ENCODE assay signal across 35 cellular contexts in the genomic region with DNA sequence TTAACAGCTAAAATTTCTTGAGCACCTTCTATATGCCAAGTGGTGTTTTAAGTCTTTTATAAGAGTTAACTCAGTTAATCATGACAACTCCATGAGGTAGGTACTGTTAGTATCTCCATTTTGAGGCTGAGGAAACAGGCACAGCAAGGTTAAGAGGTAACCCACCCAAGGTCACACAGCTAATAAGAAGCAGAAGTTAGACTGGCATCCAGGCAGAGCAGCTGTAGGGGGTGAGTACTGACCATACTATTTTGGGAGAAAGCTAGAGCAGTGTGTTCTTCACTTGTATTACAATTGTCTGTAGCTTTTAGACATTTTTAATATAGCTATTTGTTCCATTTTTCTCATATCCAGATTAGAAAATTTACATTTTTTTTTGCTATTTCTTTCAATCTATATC. TPM values are rescaled to one million over a fixed set of nuclear protein-coding genes. Genes with fewer than 3 reads are reported as not detected.
DNase-seq lines count a peak whose midpoint lies in the region; ATAC-seq and FAIRE-seq lines count a peak whose summit lies in the region.
"Had no signal": no experiment of that assay in that cellular context is flagged by ENCODE, and none has a peak within 500 bp of the region (broad histone marks: within the 10 kb centered on the region; RNA-seq: fewer than 3 reads in every experiment).

No MANE protein-coding gene starts in this region.

- no peak for ATAC-seq in CD4-positive, CD25-positive, alpha-beta regulatory T cell (ENCODE audit: low read depth in 2 of 2)
- peak; percentile 40 to 62 for ATAC-seq in naive B cell (ENCODE audit: low read depth in 2 of 2)
- ATAC-seq in Right ventricle myocardium inferior: no peak
- no peak for ATAC-seq in GM19351 (IDR thresholded peaks at IDR 0.05; ENCODE audit: unreplicated experiment)
- no peak for ATAC-seq in GM21515 (IDR thresholded peaks at IDR 0.05; ENCODE audit: unreplicated experiment)

- FAIRE-seq in GM19239 (lab: Jason Lieb, UNC): peak; percentile 11
- FAIRE-seq: GM18507, HTR-8/SVneo, TTC549 had no signal

- H3K27ac Mint-ChIP-seq in CD4-positive, CD25-positive, alpha-beta regulatory T cell: peak overlapping the region in 2 of 3 donors; percentile 32 to 98
- peak overlapping the region in 3 of 6 donors; percentile 70 to 95 (median 90) for H3K27ac Mint-ChIP-seq in naive B cell

- no peaks in the 10 kb centered on the region for H3K36me3 Mint-ChIP-seq in CD4-positive, CD25-positive, alpha-beta regulatory T cell
- H3K36me3 Mint-ChIP-seq in naive B cell: peaks cover 0 to 15% of the 10 kb centered on the region in 2 donors
- H3K36me3 Mint-ChIP-seq: type B pancreatic cell had no signal

- no peak overlapping the region for H3K27ac ChIP-seq in CD4-positive, CD25-positive, alpha-beta regulatory T cell (ENCODE audit: insufficient read depth, low read length, poor library complexity, severe bottlenecking)
- H3K27ac ChIP-seq in SK-N-MC: peak overlapping the region; percentile 84; the same call in 1 of the 2 replicates
- H3K27ac ChIP-seq: epithelial cell of prostate, left ventricle myocardium inferior, ovary had no signal

- peak overlapping the region; percentile 62 for H3K4me3 ChIP-seq in CD4-positive, CD25-positive, alpha-beta regulatory T cell (ENCODE audit: low read depth, low read length)
- H3K4me3 ChIP-seq in SK-N-MC: no peak overlapping the region
- H3K4me3 ChIP-seq: left ventricle myocardium inferior, ovary, Peyer's patch, skin epidermis had no signal

- no peaks in the 10 kb centered on the region for H3K36me3 ChIP-seq in CD4-positive, CD25-positive, alpha-beta regulatory T cell (ENCODE audit: control insufficient read depth, insufficient read depth, low read length)
- H3K36me3 ChIP-seq in SK-N-MC (ENCODE audit: insufficient read depth, low read length): no peaks in the 10 kb centered on the region; the same call in 1 of the 2 replicates
- H3K36me3 ChIP-seq: left ventricle myocardium inferior, ovary, Peyer's patch had no signal

- intact Hi-C loops in Right ventricle myocardium inferior (cut with DNase I): no loop called here

- H3K27me3 ChIP-seq in CD4-positive, CD25-positive, alpha-beta regulatory T cell (ENCODE audit: control insufficient read depth, insufficient read depth, low read length): no peaks in the 10 kb centered on the region
- H3K27me3 ChIP-seq: ovary, Peyer's patch had no signal

- H3K27me3 Mint-ChIP-seq in CD4-positive, CD25-positive, alpha-beta regulatory T cell: no peaks in the 10 kb centered on the region
- H3K27me3 Mint-ChIP-seq in naive B cell: no peaks in the 10 kb centered on the region
- H3K27me3 Mint-ChIP-seq: activated T-cell treated with anti-CD3 and anti-CD28 coated beads, Interleukin-2, amount 50 U/mL, for 24 hours; type B pancreatic cell had no signal

- H3K9me3 Mint-ChIP-seq in CD4-positive, CD25-positive, alpha-beta regulatory T cell: peaks cover 0 to 4% (median 0%) of the 10 kb centered on the region in 7 donors
- peaks cover 0 to 12% (median 0%) of the 10 kb centered on the region in 7 donors for H3K9me3 Mint-ChIP-seq in naive B cell
- H3K9me3 Mint-ChIP-seq: type B pancreatic cell had no signal

- no peak overlapping the region for H3K9ac ChIP-seq in SK-N-MC (ENCODE audit: insufficient read length)

- H3K4me1 ChIP-seq in CD4-positive, CD25-positive, alpha-beta regulatory T cell (ENCODE audit: control insufficient read depth, insufficient read depth, low read length, poor library complexity, severe bottlenecking): peaks cover 32% of the 10 kb centered on the region
- H3K4me1 ChIP-seq: left ventricle myocardium inferior, Peyer's patch had no signal

- peaks cover 42 to 72% (median 60%) of the 10 kb centered on the region in 4 donors for H3K4me1 Mint-ChIP-seq in CD4-positive, CD25-positive, alpha-beta regulatory T cell
- peaks cover 66 to 90% (median 76%) of the 10 kb centered on the region in 3 donors for H3K4me1 Mint-ChIP-seq in naive B cell

- no peak overlapping the region for H3K4me3 Mint-ChIP-seq in CD4-positive, CD25-positive, alpha-beta regulatory T cell
- H3K4me3 Mint-ChIP-seq in naive B cell: peak overlapping the region in 2 of 8 donors; percentile 54 to 67

- H3K9me3 ChIP-seq in CD4-positive, CD25-positive, alpha-beta regulatory T cell (ENCODE audit: control insufficient read depth in 2 of 2, low read length in 2 of 2): no peaks in the 10 kb centered on the region
- H3K9me3 ChIP-seq in SK-N-MC (ENCODE audit: low read depth, low read length): no peaks in the 10 kb centered on the region
- H3K9me3 ChIP-seq: Caco-2, left ventricle myocardium inferior, ovary, Peyer's patch had no signal

- DNase-seq in CD4-positive, CD25-positive, alpha-beta regulatory T cell: no peak
- DNase-seq in GM19239 (ENCODE audit: insufficient read length, low spot score) (no peak), SK-N-MC (ENCODE audit: low read depth, low spot score) (no peak), naive B cell (no peak), Right ventricle myocardium inferior (ENCODE audit: missing footprints) (no peak), NCI-H1092 treated with DMSO at 0.1 percent for 48 hours (lab: John Stamatoyannopoulos, UW) (no peak)
- DNase-seq: ACHN; activated CD4-positive, alpha-beta T cell treated with anti-CD3 and anti-CD28 coated beads for 1 hour; activated naive CD4-positive, alpha-beta T cell; activated T-cell treated with anti-CD3 and anti-CD28 coated beads, Interleukin-2, amount 50 U/mL, for 24 hours; Caco-2; DMS79; effector CD4-positive, alpha-beta T cell; glutamatergic neuron; islet precursor cell; KG1; left ventricle myocardium inferior; MV-4-11; NCI-H1694; NCI-H2171 treated with DMSO at 0.1 percent for 48 hours; NCI-H524 treated with DMSO at 0.1 percent for 48 hours; ovary; Peyer's patch had no signal

RNA-seq across cellular contexts. Expression of a gene that starts 4.8 kb away (rescaled TPM):
- not detected for total RNA-seq in CD4-positive, CD25-positive, alpha-beta regulatory T cell
- polyA plus RNA-seq in CD4-positive, CD25-positive, alpha-beta regulatory T cell: under 1 TPM in 1 of 4 donors, not detected in 3; 0.87 TPM
- polyA plus RNA-seq in naive B cell (ENCODE audit: low read depth in 6 of 6): not detected
- not detected for total RNA-seq in Right ventricle myocardium inferior
- total RNA-seq: left ventricle myocardium inferior; mesenteric fat pad; ovary; Peyer's patch; renal cortical epithelial cell; T-helper 1 cell treated with Interleukin-12 subunit alpha and Interleukin-12 subunit beta and Interleukin-4 antibody, amounts not matched to agents 30 ng/mL and 1 ng/mL, for 36 hours had no signal
- polyA plus RNA-seq: BJ, ovary had no signal

Comparison
In these comparisons a context has a peak if more than half of its experiments do, and no peak if none do; other contexts are left out.
1. ATAC-seq: peak in naive B cell (2 of 2); none in CD4-positive, CD25-positive, alpha-beta regulatory T cell (0 of 2), Right ventricle myocardium inferior (single experiment), GM19351 (single experiment) and GM21515 (single experiment).